18 cellular contexts compared by ENCODE assay signal in the genomic region with DNA sequence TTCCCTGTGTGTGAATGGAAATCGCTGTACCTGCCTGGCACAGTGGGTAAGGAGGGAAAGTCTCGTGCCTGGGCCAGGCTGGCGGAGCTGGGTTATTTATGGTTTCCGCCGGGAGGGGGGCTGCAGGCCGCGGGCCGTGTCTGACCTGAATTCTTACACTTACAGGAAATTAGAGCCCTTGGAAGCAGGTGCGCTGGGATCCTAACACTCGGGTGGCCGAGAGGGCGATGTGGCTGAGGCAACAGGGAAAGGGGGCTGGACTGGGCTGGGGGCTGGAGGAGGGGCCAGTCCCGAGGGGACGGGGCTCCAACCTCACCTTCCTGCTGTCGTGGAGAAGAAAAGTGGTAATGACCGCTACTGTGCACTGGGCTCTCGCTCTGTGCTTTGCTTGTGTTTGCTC.
"Had no signal": no experiment of that assay in that cellular context is flagged by ENCODE, and none has a peak within 500 bp of the region (broad histone marks: within the 10 kb centered on the region; RNA-seq: fewer than 3 reads in every experiment).

No MANE protein-coding gene starts in this region.

- H3K9me3 Mint-ChIP-seq: activated B cell treated with CpG ODN at 0.5 μM for 24 hours; activated CD4-positive, alpha-beta T cell treated with anti-CD3 and anti-CD28 coated beads, Interleukin-2, amount 10 ng/mL, durations not matched to agents 24 days and 14 days; nephron; stimulated activated naive CD8-positive, alpha-beta T cell treated with anti-CD3 and anti-CD28 coated beads, Interleukin-15, amount 100 ng/mL, for 72 hours had no signal

- H3K36me3 ChIP-seq: breast epithelium, gastrocnemius medialis, heart left ventricle, lower lobe of right lung, upper lobe of left lung had no signal

- DNase-seq: activated B cell treated with CpG ODN at 0.5 μM for 24 hours; activated CD4-positive, alpha-beta T cell treated with anti-CD3 and anti-CD28 coated beads, Interleukin-2, amount 10 ng/mL, durations not matched to agents 24 days and 14 days; activated CD8-positive, alpha-beta memory T cell treated with anti-CD3 and anti-CD28 coated beads, Interleukin-2, amount 50 U/mL, for 48 hours; activated naive CD4-positive, alpha-beta T cell; anterior cingulate cortex; gastrocnemius medialis; heart left ventricle; left cardiac atrium; lower lobe of right lung; right cardiac atrium; small intestine; stimulated activated naive CD8-positive, alpha-beta T cell treated with anti-CD3 and anti-CD28 coated beads, Interleukin-15, amount 100 ng/mL, for 72 hours; T-helper 17 cell had no signal

- H3K27me3 ChIP-seq: breast epithelium, upper lobe of left lung had no signal

- FAIRE-seq: small intestine had no signal

- H3K9me3 ChIP-seq: breast epithelium, gastrocnemius medialis, heart left ventricle, lower lobe of right lung, upper lobe of left lung had no signal

- H3K4me3 ChIP-seq: breast epithelium, gastrocnemius medialis, heart left ventricle, lower lobe of right lung, upper lobe of left lung had no signal

- H3K27ac ChIP-seq: epithelial cell of prostate, gastrocnemius medialis, heart left ventricle, lower lobe of right lung had no signal

- H3K27ac Mint-ChIP-seq: activated B cell treated with CpG ODN at 0.5 μM for 24 hours; activated CD4-positive, alpha-beta T cell treated with anti-CD3 and anti-CD28 coated beads, Interleukin-2, amount 10 ng/mL, durations not matched to agents 24 days and 14 days; progenitor cell of endocrine pancreas; stimulated activated naive CD8-positive, alpha-beta T cell treated with anti-CD3 and anti-CD28 coated beads, Interleukin-15, amount 100 ng/mL, for 72 hours; T-helper 17 cell had no signal

- ATAC-seq: heart left ventricle; left cardiac atrium; right cardiac atrium; stimulated activated naive CD8-positive, alpha-beta T cell treated with anti-CD3 and anti-CD28 coated beads, Interleukin-15, amount 100 ng/mL, for 72 hours; T-helper 17 cell had no signal

- H3K4me1 ChIP-seq: heart left ventricle had no signal

- H3K4me1 Mint-ChIP-seq: activated B cell treated with CpG ODN at 0.5 μM for 24 hours; activated CD4-positive, alpha-beta T cell treated with anti-CD3 and anti-CD28 coated beads, Interleukin-2, amount 10 ng/mL, durations not matched to agents 24 days and 14 days; stimulated activated naive CD8-positive, alpha-beta T cell treated with anti-CD3 and anti-CD28 coated beads, Interleukin-15, amount 100 ng/mL, for 72 hours; T-helper 17 cell had no signal

- H3K4me3 Mint-ChIP-seq: activated B cell treated with CpG ODN at 0.5 μM for 24 hours; activated CD4-positive, alpha-beta T cell treated with anti-CD3 and anti-CD28 coated beads, Interleukin-2, amount 10 ng/mL, durations not matched to agents 24 days and 14 days; nephron; stimulated activated naive CD8-positive, alpha-beta T cell treated with anti-CD3 and anti-CD28 coated beads, Interleukin-15, amount 100 ng/mL, for 72 hours; T-helper 17 cell had no signal
